25 cellular contexts compared by ENCODE assay signal in the genomic region with DNA sequence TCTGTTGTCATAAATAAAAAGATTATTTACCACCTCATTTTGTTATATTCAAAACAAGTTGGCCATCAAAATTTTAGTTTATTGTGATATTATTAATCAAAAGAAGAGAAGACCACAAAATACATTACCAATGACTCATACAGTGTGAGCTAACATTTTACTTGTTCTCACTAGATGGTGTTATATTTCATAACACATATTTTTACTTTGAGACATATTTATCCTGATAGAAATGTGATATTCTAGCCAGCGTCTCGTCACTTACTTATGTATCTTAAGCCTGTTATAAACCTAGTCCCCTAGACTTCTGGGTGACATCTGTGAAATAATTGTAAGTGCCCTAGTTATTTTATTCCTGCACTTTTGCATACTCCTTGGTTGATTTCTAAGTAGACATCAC.
DNase-seq lines count a peak whose midpoint lies in the region; ATAC-seq and TF ChIP-seq lines count a peak whose summit lies in the region.
"Had no signal": no experiment of that assay in that cellular context is flagged by ENCODE, and none has a peak within 500 bp of the region (broad histone marks: within the 10 kb centered on the region; RNA-seq: fewer than 3 reads in every experiment).

No MANE protein-coding gene starts in this region.

- CTCF ChIA-PET in PC-9 (lab: Charles Lee): no interaction called here

- H3K27me3 ChIP-seq in PC-9 (ENCODE audit: insufficient read depth, low read depth) (no peaks in the 10 kb centered on the region), smooth muscle cell (ENCODE audit: low read depth) (no peaks in the 10 kb centered on the region)
- H3K27me3 ChIP-seq: tibial nerve had no signal

- H3K79me2 ChIP-seq in PC-9 (ENCODE audit: low read depth) (no peaks in the 10 kb centered on the region), smooth muscle cell (ENCODE audit: low read depth) (no peaks in the 10 kb centered on the region)

- intact Hi-C loops in PC-9 (cut with micrococcal nuclease; ENCODE audit: unreplicated experiment): no loop called here

- no peak for ATAC-seq in GM19463 (IDR thresholded peaks at IDR 0.05; ENCODE audit: unreplicated experiment)
- ATAC-seq: HepG2, left ventricle myocardium superior, right cardiac atrium had no signal

- no TSS peak for BruUV-seq in PC-9 (replicated peaks; lab: Mats Ljungman, UMichigan)

- H3K4me2 ChIP-seq in PC-9 (peak overlapping the region; percentile 50), smooth muscle cell (peak overlapping the region; percentile 37)

- no peaks in the 10 kb centered on the region for H3K9me2 ChIP-seq in PC-9 (ENCODE audit: insufficient read depth)

- H4K20me1 ChIP-seq in PC-9 (ENCODE audit: insufficient read depth) (no peaks in the 10 kb centered on the region), smooth muscle cell (ENCODE audit: low read depth) (no peaks in the 10 kb centered on the region)

- no peak overlapping the region for H3K4me3 ChIP-seq in PC-9
- H3K4me3 ChIP-seq in smooth muscle cell: no peak overlapping the region
- H3K4me3 ChIP-seq: tibial nerve had no signal

- H3K9ac ChIP-seq in smooth muscle cell (ENCODE audit: low read depth): no peak overlapping the region

- TF ChIP-seq CTCF in PC-9 (conservative IDR thresholded peaks at IDR 0.05): no peak
- TF ChIP-seq CTCF in smooth muscle cell (IDR thresholded peaks at IDR 0.05; ENCODE audit: borderline replicate concordance, insufficient read depth, poor library complexity, severe bottlenecking): no peak

- DNase-seq in LHCN-M2 (ENCODE audit: low read depth): peak; percentile 72
- DNase-seq in PC-9: peak in 1 of 2 experiments; percentile 60
- peak; percentile 17 for DNase-seq in epidermal melanocyte (ENCODE audit: insufficient read length, low spot score)
- DNase-seq in smooth muscle cell (lab: John Stamatoyannopoulos, UW; ENCODE audit: unreplicated experiment): no peak
- no peak for DNase-seq in caudate nucleus (lab: John Stamatoyannopoulos, UW)
- no peak for DNase-seq in HuH-7 (ENCODE audit: low spot score)
- DNase-seq: activated CD4-positive, alpha-beta memory T cell treated with anti-CD3 and anti-CD28 coated beads for 36 hours; activated CD4-positive, CD25-positive, alpha-beta regulatory T cell treated with anti-CD3 and anti-CD28 coated beads, Interleukin-2, amount 50 U/mL, for 72 hours; activated CD8-positive, alpha-beta memory T cell treated with anti-CD3 and anti-CD28 coated beads, Interleukin-2, amount 50 U/mL, for 4 hours; activated naive CD4-positive, alpha-beta T cell treated with Interleukin-2 at 50 U/mL for 16 hours; C1 segment of cervical spinal cord; head of caudate nucleus; Karpas-422; left ventricle myocardium superior; NCI-H1436; NCI-H510A; posterior cingulate gyrus; right cardiac atrium; SHP77; stimulated activated CD4-positive, alpha-beta T cell treated with anti-CD3 and anti-CD28 coated beads, Interleukin-12 subunit alpha, Interleukin-12 subunit beta, amount 100 ng/mL, for 4 hours; stimulated activated CD4-positive, alpha-beta T cell treated with anti-CD3 and anti-CD28 coated beads, Interleukin-4, amount 100 ng/mL, for 24 hours had no signal

- H3F3A ChIP-seq in PC-9 (ENCODE audit: insufficient read depth, low read depth) (no peaks in the 10 kb centered on the region), smooth muscle cell (ENCODE audit: low read depth) (no peaks in the 10 kb centered on the region)

- 56% methylated on average over 2 of the region's 2 CpGs for WGBS in smooth muscle cell (ENCODE audit: low lambda C conversion rate)

- H3K36me3 ChIP-seq in PC-9 (ENCODE audit: low read depth) (no peaks in the 10 kb centered on the region), smooth muscle cell (ENCODE audit: low read depth) (no peaks in the 10 kb centered on the region)
- H3K36me3 ChIP-seq: tibial nerve had no signal

- H3K4me1 ChIP-seq in PC-9 (replicated peaks; ENCODE audit: insufficient read depth) (peaks cover 10% of the 10 kb centered on the region), smooth muscle cell (ENCODE audit: low read depth) (no peaks in the 10 kb centered on the region)
- H3K4me1 ChIP-seq: tibial nerve had no signal

- H3K9me3 ChIP-seq in PC-9 (ENCODE audit: insufficient read depth, low read depth) (no peaks in the 10 kb centered on the region), smooth muscle cell (replicated peaks; ENCODE audit: low read depth) (no peaks in the 10 kb centered on the region)

- H3K27ac ChIP-seq in PC-9 (no peak overlapping the region), smooth muscle cell (ENCODE audit: low read depth) (no peak overlapping the region), caudate nucleus (ENCODE audit: low read depth, low read length) (no peak overlapping the region)
- H3K27ac ChIP-seq: epithelial cell of prostate, tibial nerve had no signal

- H2AFZ ChIP-seq in PC-9 (no peak overlapping the region), smooth muscle cell (ENCODE audit: low read depth) (no peak overlapping the region)

- POLR2A ChIA-PET in PC-9 (lab: Charles Lee; ENCODE audit: unreplicated experiment): no interaction called here

Comparison
In these comparisons a context has a peak if more than half of its experiments do, and no peak if none do; other contexts are left out.
1. DNase-seq: peak in LHCN-M2 (single experiment) and epidermal melanocyte (single experiment); none in smooth muscle cell (single experiment), caudate nucleus (0 of 61) and HuH-7 (single experiment).